In the genomic region with DNA sequence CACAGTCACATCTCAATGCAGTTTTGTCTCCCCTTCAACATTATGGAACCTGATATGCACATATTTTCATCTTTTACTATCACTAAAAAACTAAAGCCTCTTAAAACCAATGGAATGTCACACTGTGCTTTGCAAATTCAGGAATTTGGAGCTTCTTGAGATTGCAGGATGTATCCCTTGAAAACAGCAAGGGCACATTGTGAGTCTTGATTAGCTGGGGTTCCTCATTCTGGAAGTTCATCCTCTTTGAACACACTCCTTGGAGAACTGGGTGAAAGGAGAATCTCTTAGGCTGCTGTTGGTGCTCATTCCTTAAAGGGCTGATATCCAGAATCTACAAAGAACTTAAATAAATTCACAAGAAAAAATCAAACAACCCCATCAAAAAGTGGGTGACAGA, we compare ENCODE assay signal across 21 cellular contexts. TPM values are rescaled to one million over a fixed set of nuclear protein-coding genes. Genes with fewer than 3 reads are reported as not detected.
"Had no signal": no experiment of that assay in that cellular context is flagged by ENCODE, and none has a peak within 500 bp of the region (broad histone marks: within the 10 kb centered on the region; RNA-seq: fewer than 3 reads in every experiment).

No MANE protein-coding gene starts in this region.

- H3K27ac ChIP-seq: epithelial cell of prostate, esophagus muscularis mucosa, gastroesophageal sphincter, neutrophil, psoas muscle, right lobe of liver, spleen, testis, tibial nerve had no signal

- ATAC-seq: gastroesophageal sphincter; left colon; naive thymus-derived CD4-positive, alpha-beta T cell; psoas muscle; right lobe of liver; stimulated activated naive B cell treated with anti-CD40 and anti-IgM and Interleukin-4, amounts not matched to agents 10 μg/mL and 1 μg/mL and 100 μg/mL, for 72 hours; stimulated activated naive CD8-positive, alpha-beta T cell treated with anti-CD3 and anti-CD28 coated beads, Interleukin-15, amount 100 ng/mL, for 72 hours had no signal

- H3K4me3 ChIP-seq: esophagus muscularis mucosa, gastroesophageal sphincter, psoas muscle, right lobe of liver, spleen, testis, tibial nerve had no signal

- H3K9me3 ChIP-seq: esophagus muscularis mucosa, gastroesophageal sphincter, neutrophil, psoas muscle, right lobe of liver, spleen, testis, tibial nerve had no signal

- H3K4me1 ChIP-seq: psoas muscle, right lobe of liver, spleen, testis, tibial nerve had no signal

- H3K36me3 ChIP-seq: esophagus muscularis mucosa, gastroesophageal sphincter, neutrophil, right lobe of liver, spleen, tibial nerve had no signal

- DNase-seq: effector memory CD4-positive, alpha-beta T cell; glutamatergic neuron; left colon; naive thymus-derived CD4-positive, alpha-beta T cell; nephron progenitor cell; psoas muscle; retina; right lobe of liver; spleen; stimulated activated CD4-positive, alpha-beta T cell treated with anti-CD3 and anti-CD28 coated beads, Interleukin-15, amount 100 ng/mL, for 24 hours; stimulated activated CD4-positive, alpha-beta T cell treated with anti-CD3 and anti-CD28 coated beads, Interleukin-2, amount 100 ng/mL, for 24 hours; stimulated activated CD4-positive, alpha-beta T cell treated with anti-CD3 and anti-CD28 coated beads, Interleukin-4, amount 100 ng/mL, for 4 hours; stimulated activated naive B cell treated with anti-CD40 and anti-IgM and Interleukin-4, amounts not matched to agents 10 μg/mL and 1 μg/mL and 100 μg/mL, for 72 hours; stimulated activated naive CD8-positive, alpha-beta T cell treated with anti-CD3 and anti-CD28 coated beads, Interleukin-15, amount 100 ng/mL, for 72 hours; testis had no signal

- H3K27me3 ChIP-seq: esophagus muscularis mucosa, gastroesophageal sphincter, neutrophil, right lobe of liver, testis, tibial nerve had no signal

RNA-seq across cellular contexts. Expression of a gene that starts 21.1 kb away (rescaled TPM):
- total RNA-seq: mononuclear cell; naive thymus-derived CD4-positive, alpha-beta T cell had no signal
- polyA plus RNA-seq: naive thymus-derived CD4-positive, alpha-beta T cell had no signal
